In genomic region chr6:129713806-129714338, GRCh38 we compare ENCODE assay signal across 17 cellular contexts. TPM values are rescaled to one million over a fixed set of nuclear protein-coding genes. Genes with fewer than 3 reads are reported as not detected.
A peak's percentile ranks its signal among the peaks of the same experiment; 100 is the strongest.
DNase-seq lines count a peak whose midpoint lies in the region; ATAC-seq and FAIRE-seq lines count a peak whose summit lies in the region.
"Had no signal": no experiment of that assay in that cellular context is flagged by ENCODE, and none has a peak within 500 bp of the region (broad histone marks: within the 10 kb centered on the region; RNA-seq: fewer than 3 reads in every experiment).

No MANE protein-coding gene starts in this region.

- peak; percentile 71 for ATAC-seq in stimulated activated effector memory CD8-positive, alpha-beta T cell treated with anti-CD3 and anti-CD28 coated beads, Interleukin-12 subunit alpha, Interleukin-12 subunit beta, amount 100 ng/mL, for 72 hours

- H3K4me1 Mint-ChIP-seq in stimulated activated effector memory CD8-positive, alpha-beta T cell treated with anti-CD3 and anti-CD28 coated beads, Interleukin-12 subunit alpha, Interleukin-12 subunit beta, amount 100 ng/mL, for 72 hours: peaks cover 35% of the 10 kb centered on the region

- peak; percentile 45 for FAIRE-seq in GM19239 (lab: Jason Lieb, UNC)
- FAIRE-seq: H1 had no signal

- DNase-seq in NOMO-1 treated with DMSO at 0.1 percent for 48 hours (lab: John Stamatoyannopoulos, UW; ENCODE audit: unreplicated experiment) (peak; percentile 21), NOMO-1 treated with dmso at 0.1 percent for 144 hours (lab: John Stamatoyannopoulos, UW; ENCODE audit: unreplicated experiment) (no peak), GM19239 (ENCODE audit: insufficient read length, low spot score) (no peak), dermis blood vessel endothelial cell (peak; percentile 76), retina (no peak), NCI-H146 (lab: John Stamatoyannopoulos, UW) (no peak), NCI-H345 (lab: John Stamatoyannopoulos, UW) (no peak)
- DNase-seq in stimulated activated effector memory CD8-positive, alpha-beta T cell treated with anti-CD3 and anti-CD28 coated beads, Interleukin-12 subunit alpha, Interleukin-12 subunit beta, amount 100 ng/mL, for 72 hours (ENCODE audit: low spot score in 2 of 2): no peak
- DNase-seq: Caco-2; CD4-positive, alpha-beta T cell; GF-D8; NCI-H1417; NCI-H1930; NCI-H526; Peyer's patch had no signal

- H3K4me3 Mint-ChIP-seq in stimulated activated effector memory CD8-positive, alpha-beta T cell treated with anti-CD3 and anti-CD28 coated beads, Interleukin-12 subunit alpha, Interleukin-12 subunit beta, amount 100 ng/mL, for 72 hours: no peak overlapping the region
- H3K4me3 Mint-ChIP-seq: B cell; CD4-positive, alpha-beta T cell had no signal

- H3K36me3 Mint-ChIP-seq in stimulated activated effector memory CD8-positive, alpha-beta T cell treated with anti-CD3 and anti-CD28 coated beads, Interleukin-12 subunit alpha, Interleukin-12 subunit beta, amount 100 ng/mL, for 72 hours: no peaks in the 10 kb centered on the region

- H3K27ac Mint-ChIP-seq in stimulated activated effector memory CD8-positive, alpha-beta T cell treated with anti-CD3 and anti-CD28 coated beads, Interleukin-12 subunit alpha, Interleukin-12 subunit beta, amount 100 ng/mL, for 72 hours: peak overlapping the region; percentile 20
- H3K27ac Mint-ChIP-seq: B cell; CD4-positive, alpha-beta T cell had no signal

- H3K9me3 Mint-ChIP-seq in stimulated activated effector memory CD8-positive, alpha-beta T cell treated with anti-CD3 and anti-CD28 coated beads, Interleukin-12 subunit alpha, Interleukin-12 subunit beta, amount 100 ng/mL, for 72 hours: no peaks in the 10 kb centered on the region
- H3K9me3 Mint-ChIP-seq: CD4-positive, alpha-beta T cell had no signal

RNA-seq across cellular contexts. Expression of gene ARHGAP18, which starts 3.9 kb away (rescaled TPM):
- total RNA-seq in dermis blood vessel endothelial cell: 110 and 119 TPM in 2 replicates

Comparison
In these comparisons a context has a peak if more than half of its experiments do, and no peak if none do; other contexts are left out.
1. DNase-seq: peak in NOMO-1 treated with DMSO at 0.1 percent for 48 hours (single experiment) and dermis blood vessel endothelial cell (single experiment); none in NOMO-1 treated with dmso at 0.1 percent for 144 hours (single experiment), GM19239 (single experiment), stimulated activated effector memory CD8-positive, alpha-beta T cell treated with anti-CD3 and anti-CD28 coated beads, Interleukin-12 subunit alpha, Interleukin-12 subunit beta, amount 100 ng/mL, for 72 hours (0 of 2), retina (single experiment), NCI-H146 (single experiment) and NCI-H345 (single experiment).